8 cellular contexts compared by ENCODE assay signal in the genomic region with DNA sequence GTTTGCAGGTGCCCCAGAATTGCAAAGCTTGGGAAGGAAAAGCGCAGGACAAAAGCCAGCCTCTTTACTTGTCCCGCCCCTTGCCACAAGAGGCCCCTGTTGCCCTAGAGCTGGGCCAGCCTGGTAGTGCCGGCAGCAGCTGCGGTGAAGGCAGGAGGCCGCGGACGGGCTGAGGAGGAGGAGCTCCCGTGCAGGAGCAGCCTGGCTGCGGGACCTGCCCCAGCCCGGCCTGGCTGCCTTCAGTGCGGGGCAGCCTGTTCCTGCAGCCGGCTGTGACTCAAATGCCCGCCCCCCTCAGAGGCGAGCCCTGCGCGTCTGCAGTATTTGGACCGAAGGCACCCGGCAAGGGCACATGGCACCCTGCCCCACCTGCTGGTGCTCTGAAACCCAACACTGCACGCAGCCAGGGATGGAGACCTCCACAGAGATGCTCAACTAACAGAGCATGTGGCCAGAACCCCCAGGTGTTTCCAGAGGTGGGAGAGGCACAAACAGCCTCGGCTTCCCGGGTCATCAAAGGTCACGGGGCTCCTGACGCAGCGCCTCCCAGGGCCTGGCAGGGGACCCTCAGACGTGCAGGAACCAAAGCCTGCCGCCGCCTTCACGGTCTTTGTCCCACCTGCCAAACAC. TPM values are rescaled to one million over a fixed set of nuclear protein-coding genes. Genes with fewer than 3 reads are reported as not detected.
DNase-seq lines count a peak whose midpoint lies in the region; TF ChIP-seq lines count a peak whose summit lies in the region.

No MANE protein-coding gene starts in this region.

- H3K27me3 Mint-ChIP-seq in H9 (ENCODE audit: low read depth) (no peaks in the 10 kb centered on the region; the same call in 1 of the 2 replicates), nephron (ENCODE audit: low read depth) (no peaks in the 10 kb centered on the region)

- no peak overlapping the region for H3K9ac ChIP-seq in H9 (ENCODE audit: extremely low read depth, insufficient read length, low read length)

- no peaks in the 10 kb centered on the region for H3K79me1 ChIP-seq in H9 (ENCODE audit: insufficient read depth, low read depth, low read length, poor library complexity, severe bottlenecking)

- H2AFZ ChIP-seq in H9 (ENCODE audit: low read length): no peak overlapping the region

- TF ChIP-seq CTCF in H9 (conservative IDR thresholded peaks at IDR 0.05): peak; percentile 72
- peak; percentile 20 to 48 (median 41) for TF ChIP-seq CTCF in nephron (IDR thresholded peaks at IDR 0.05; ENCODE audit: unreplicated experiment in 3 of 3)

- peaks cover 2% of the 10 kb centered on the region for H4K20me1 ChIP-seq in H9 (ENCODE audit: control insufficient read depth, insufficient read depth, insufficient read length)

- no peak overlapping the region for H3T11ph ChIP-seq in H9 (ENCODE audit: low read length)

- no peak overlapping the region for H3K23ac ChIP-seq in H9 (ENCODE audit: insufficient read length, low read depth, low read length)

- H3K4me1 ChIP-seq in H9 (ENCODE audit: insufficient read depth, low read length): peaks cover 2% of the 10 kb centered on the region

- H4K8ac ChIP-seq in H9 (replicated peaks; ENCODE audit: insufficient read length, low read depth, low read length): no peak overlapping the region

- H3K27ac ChIP-seq in H9 (ENCODE audit: insufficient read length, low read depth, low read length): no peak overlapping the region

- H3K79me2 ChIP-seq in H9 (ENCODE audit: insufficient read depth, low read length): no peaks in the 10 kb centered on the region

- peaks cover 5 to 40% (median 35%) of the 10 kb centered on the region in 3 experiments; a peak in 6 of 7 replicates for H3K36me3 Mint-ChIP-seq in H9 (ENCODE audit: insufficient read depth in 1 of 3, low read depth in 3 of 3)
- peaks cover 33% of the 10 kb centered on the region for H3K36me3 Mint-ChIP-seq in nephron (ENCODE audit: low read depth)

- peak; percentile 52 for DNase-seq in NCI-H82 (lab: John Stamatoyannopoulos, UW)
- no peak for DNase-seq in NCI-H82 treated with DMSO at 0.1 percent for 48 hours (lab: John Stamatoyannopoulos, UW; ENCODE audit: unreplicated experiment)
- peak; percentile 93 for DNase-seq in H9
- peak; percentile 72 for DNase-seq in NCI-H1694 (lab: John Stamatoyannopoulos, UW)
- DNase-seq in activated CD8-positive, alpha-beta memory T cell treated with anti-CD3 and anti-CD28 coated beads for 24 hours: peak; percentile 67
- peak; percentile 57 for DNase-seq in fibroblast of peridontal ligament (ENCODE audit: extremely low read depth)
- peak; percentile 67 for DNase-seq in ureter (ENCODE audit: low spot score)

- no peak overlapping the region for H2BK20ac ChIP-seq in H9 (ENCODE audit: low read depth, low read length, poor library complexity, severe bottlenecking)

- H2BK15ac ChIP-seq in H9 (ENCODE audit: low read depth, low read length): no peak overlapping the region

- H3K27ac Mint-ChIP-seq in H9 (no peak overlapping the region; a peak in 1 of 7 replicates), nephron (no peak overlapping the region)

- no peak overlapping the region for H3K4me2 ChIP-seq in H9 (ENCODE audit: insufficient read depth, insufficient read length, low read length)

- no peak overlapping the region for H4K91ac ChIP-seq in H9 (ENCODE audit: insufficient read length, low read depth, low read length)

- no peak overlapping the region for H2BK120ac ChIP-seq in H9 (ENCODE audit: low read depth, low read length, poor library complexity, severe bottlenecking)

- no peak overlapping the region for H3K4ac ChIP-seq in H9 (ENCODE audit: low read depth, low read length)

- H3K27me3 ChIP-seq in H9 (ENCODE audit: insufficient read depth, low read length): no peaks in the 10 kb centered on the region

- H3K23me2 ChIP-seq in H9 (ENCODE audit: insufficient read length, low read depth, low read length, poor library complexity, severe bottlenecking): no peaks in the 10 kb centered on the region

- H3K9me3 ChIP-seq in H9 (ENCODE audit: control insufficient read depth, low read depth, low read length): no peaks in the 10 kb centered on the region

- no peak overlapping the region for H3K18ac ChIP-seq in H9 (ENCODE audit: insufficient read length, low read depth, low read length)

- H3K4me3 Mint-ChIP-seq in H9 (no peak overlapping the region; a peak in 1 of 5 replicates), nephron (no peak overlapping the region)

- H3K4me1 Mint-ChIP-seq in H9 (peaks cover 7 to 15% of the 10 kb centered on the region in 2 experiments), nephron (peaks cover 22% of the 10 kb centered on the region)

- WGBS in H9 (ENCODE audit: extremely low coverage, insufficient read length, low lambda C conversion rate): no CpG with 5 or more reads among the region's 28 CpGs

- H2BK12ac ChIP-seq in H9 (ENCODE audit: insufficient read length, low read depth, low read length): no peak overlapping the region

- no peaks in the 10 kb centered on the region for H3K9me3 Mint-ChIP-seq in H9
- no peaks in the 10 kb centered on the region for H3K9me3 Mint-ChIP-seq in nephron

- no peak overlapping the region for H4K5ac ChIP-seq in H9 (ENCODE audit: insufficient read length, low read depth, low read length)

- no peak overlapping the region for H3K56ac ChIP-seq in H9 (ENCODE audit: insufficient read length, low read depth, low read length)

- no peak overlapping the region for H2BK5ac ChIP-seq in H9 (ENCODE audit: insufficient read length, low read length)

- no peak overlapping the region for H3K14ac ChIP-seq in H9 (ENCODE audit: insufficient read depth, low read length)

- H2AK5ac ChIP-seq in H9 (ENCODE audit: insufficient read length, low read length): no peak overlapping the region

RNA-seq across cellular contexts. Expression of a gene that starts 29.7 kb away (rescaled TPM):
- total RNA-seq in H9 (2021): 24.8 and 25.5 TPM in 2 replicates
- 37.8 TPM for total RNA-seq in ureter
